In the genomic region with DNA sequence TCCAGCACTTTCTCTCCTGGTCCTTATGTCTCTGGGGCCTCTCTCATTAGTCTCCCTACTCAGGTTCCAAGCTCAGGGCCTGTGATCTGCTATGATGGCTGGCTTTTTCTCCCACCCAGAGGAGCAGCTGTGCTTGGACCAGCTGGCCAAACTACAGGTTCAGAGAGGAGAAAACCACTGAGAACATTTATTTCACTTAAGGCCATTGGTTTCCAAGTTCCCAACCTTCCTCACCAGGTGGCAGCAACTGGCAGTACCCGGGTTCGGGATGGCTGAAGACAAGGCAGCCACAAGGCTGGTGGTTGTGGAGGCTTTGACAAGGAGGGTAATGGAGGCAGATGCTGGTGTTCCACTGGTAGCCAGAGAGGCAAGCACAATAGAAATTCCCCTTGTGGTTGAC, we compare ENCODE assay signal across 12 cellular contexts. TPM values are rescaled to one million over a fixed set of nuclear protein-coding genes. Genes with fewer than 3 reads are reported as not detected.
A peak's percentile ranks its signal among the peaks of the same experiment; 100 is the strongest.
DNase-seq lines count a peak whose midpoint lies in the region; ATAC-seq and TF ChIP-seq lines count a peak whose summit lies in the region.
"Had no signal": no experiment of that assay in that cellular context is flagged by ENCODE, and none has a peak within 500 bp of the region (broad histone marks: within the 10 kb centered on the region; RNA-seq: fewer than 3 reads in every experiment).

No MANE protein-coding gene starts in this region.

- no peaks in the 10 kb centered on the region for H3K4me1 ChIP-seq in HEK293 (ENCODE audit: control insufficient read depth, insufficient read depth, low read length)
- H3K4me1 ChIP-seq: uterus had no signal

- POLR2A ChIA-PET in HEK293 (lab: Yijun Ruan, JAX): no interaction called here
- POLR2A ChIA-PET in CD4-positive, alpha-beta T cell (lab: Charles Lee): no interaction called here

- no peak overlapping the region for H3K4me3 ChIP-seq in HEK293 (ENCODE audit: low read depth, low read length)
- H3K4me3 ChIP-seq: uterus had no signal

- no peaks in the 10 kb centered on the region for H3K9me3 Mint-ChIP-seq in immature natural killer cell
- H3K9me3 Mint-ChIP-seq in CD4-positive, alpha-beta T cell: no peaks in the 10 kb centered on the region
- H3K9me3 Mint-ChIP-seq in stimulated activated memory B cell treated with anti-CD40 and anti-IgM and Interleukin-4, amounts not matched to agents 10 μg/mL and 1 μg/mL and 100 μg/mL, for 72 hours: no peaks in the 10 kb centered on the region
- H3K9me3 Mint-ChIP-seq: activated CD4-positive, alpha-beta T cell treated with anti-CD3 and anti-CD28 coated beads, Interleukin-2, amount 10 ng/mL, durations not matched to agents 7 days and 5 days; naive thymus-derived CD8-positive, alpha-beta T cell had no signal

- H3K4me3 Mint-ChIP-seq in immature natural killer cell: no peak overlapping the region
- H3K4me3 Mint-ChIP-seq in CD4-positive, alpha-beta T cell: no peak overlapping the region
- H3K4me3 Mint-ChIP-seq in stimulated activated memory B cell treated with anti-CD40 and anti-IgM and Interleukin-4, amounts not matched to agents 10 μg/mL and 1 μg/mL and 100 μg/mL, for 72 hours: no peak overlapping the region
- H3K4me3 Mint-ChIP-seq: activated CD4-positive, alpha-beta T cell treated with anti-CD3 and anti-CD28 coated beads, Interleukin-2, amount 10 ng/mL, durations not matched to agents 7 days and 5 days; naive thymus-derived CD8-positive, alpha-beta T cell had no signal

- no peak overlapping the region for H3K27ac Mint-ChIP-seq in immature natural killer cell
- no peak overlapping the region for H3K27ac Mint-ChIP-seq in CD4-positive, alpha-beta T cell
- H3K27ac Mint-ChIP-seq in stimulated activated memory B cell treated with anti-CD40 and anti-IgM and Interleukin-4, amounts not matched to agents 10 μg/mL and 1 μg/mL and 100 μg/mL, for 72 hours: no peak overlapping the region
- H3K27ac Mint-ChIP-seq: activated CD4-positive, alpha-beta T cell treated with anti-CD3 and anti-CD28 coated beads, Interleukin-2, amount 10 ng/mL, durations not matched to agents 7 days and 5 days had no signal

- H3K27ac ChIP-seq in C4-2B: no peak overlapping the region
- H3K27ac ChIP-seq in HEK293 (ENCODE audit: extremely low read depth, low read depth, low read length): no peak overlapping the region
- no peak overlapping the region for H3K27ac ChIP-seq in CD4-positive, alpha-beta T cell (ENCODE audit: low read depth, low read length)
- H3K27ac ChIP-seq: uterus had no signal

- intact Hi-C loops in CD4-positive, alpha-beta T cell (cut with DNase I, micrococcal nuclease): no loop called here

- CTCF ChIA-PET in HEK293 (lab: Yijun Ruan, JAX): interaction anchor here (0.6 to 0.7 kb wide), 2 partner anchors 166 to 433 kb away, joined by 3 to 5 read pairs; no protein-coding TSS in a partner anchor
- CTCF ChIA-PET in CD4-positive, alpha-beta T cell (lab: Charles Lee): no interaction called here

- H3K36me3 ChIP-seq in HEK293 (ENCODE audit: control insufficient read depth in 2 of 2, insufficient read depth in 1 of 2, low read length in 2 of 2): no peaks in the 10 kb centered on the region
- H3K36me3 ChIP-seq: uterus had no signal

- H3K36me3 Mint-ChIP-seq in immature natural killer cell: no peaks in the 10 kb centered on the region
- H3K36me3 Mint-ChIP-seq in CD4-positive, alpha-beta T cell (ENCODE audit: low read depth): no peaks in the 10 kb centered on the region
- H3K36me3 Mint-ChIP-seq in stimulated activated memory B cell treated with anti-CD40 and anti-IgM and Interleukin-4, amounts not matched to agents 10 μg/mL and 1 μg/mL and 100 μg/mL, for 72 hours: no peaks in the 10 kb centered on the region

- H3K27me3 ChIP-seq in CD4-positive, alpha-beta T cell (ENCODE audit: control insufficient read depth, insufficient read depth, low read length): no peaks in the 10 kb centered on the region
- H3K27me3 ChIP-seq: uterus had no signal

- no peaks in the 10 kb centered on the region for H3K4me1 Mint-ChIP-seq in immature natural killer cell
- no peaks in the 10 kb centered on the region for H3K4me1 Mint-ChIP-seq in CD4-positive, alpha-beta T cell (ENCODE audit: low read depth)
- peaks cover 6% of the 10 kb centered on the region for H3K4me1 Mint-ChIP-seq in stimulated activated memory B cell treated with anti-CD40 and anti-IgM and Interleukin-4, amounts not matched to agents 10 μg/mL and 1 μg/mL and 100 μg/mL, for 72 hours
- H3K4me1 Mint-ChIP-seq: activated CD4-positive, alpha-beta T cell treated with anti-CD3 and anti-CD28 coated beads, Interleukin-2, amount 10 ng/mL, durations not matched to agents 7 days and 5 days had no signal

- no peak for ATAC-seq in CD4-positive, alpha-beta T cell (ENCODE audit: poor library complexity)
- no peak for ATAC-seq in stimulated activated memory B cell treated with anti-CD40 and anti-IgM and Interleukin-4, amounts not matched to agents 10 μg/mL and 1 μg/mL and 100 μg/mL, for 72 hours
- ATAC-seq: naive thymus-derived CD8-positive, alpha-beta T cell had no signal

- peak; percentile 21 for DNase-seq in RPMI7951 (ENCODE audit: low read depth)
- peak; percentile 16 for DNase-seq in glomerular visceral epithelial cell (ENCODE audit: extremely low spot score)
- no peak for DNase-seq in immature natural killer cell
- no peak for DNase-seq in CD4-positive, alpha-beta T cell
- DNase-seq in T-helper 9 cell: no peak
- DNase-seq: activated CD4-positive, alpha-beta T cell treated with anti-CD3 and anti-CD28 coated beads, Interleukin-2, amount 10 ng/mL, durations not matched to agents 7 days and 5 days; anterior cingulate cortex; naive thymus-derived CD8-positive, alpha-beta T cell; uterus had no signal

- H3K27me3 Mint-ChIP-seq in immature natural killer cell (ENCODE audit: low read depth in 3 of 3): peaks cover 0 to 1% (median 1%) of the 10 kb centered on the region in 3 donors
- no peaks in the 10 kb centered on the region for H3K27me3 Mint-ChIP-seq in CD4-positive, alpha-beta T cell
- H3K27me3 Mint-ChIP-seq in stimulated activated memory B cell treated with anti-CD40 and anti-IgM and Interleukin-4, amounts not matched to agents 10 μg/mL and 1 μg/mL and 100 μg/mL, for 72 hours: no peaks in the 10 kb centered on the region
- H3K27me3 Mint-ChIP-seq: naive thymus-derived CD8-positive, alpha-beta T cell had no signal

- peak; percentile 29 for TF ChIP-seq CTCF in C4-2B (conservative IDR thresholded peaks at IDR 0.05)
- TF ChIP-seq CTCF in HEK293 (tag by site-specific recombination; IDR thresholded peaks at IDR 0.05): peak; percentile 10; the same call in 1 of the 2 replicates
- no peak for TF ChIP-seq CTCF in CD4-positive, alpha-beta T cell (IDR thresholded peaks at IDR 0.05)

- H3K9me3 ChIP-seq in HEK293 (ENCODE audit: control insufficient read depth, insufficient read depth, low read depth, low read length): no peaks in the 10 kb centered on the region
- H3K9me3 ChIP-seq in CD4-positive, alpha-beta T cell (ENCODE audit: control insufficient read depth, low read length): no peaks in the 10 kb centered on the region
- H3K9me3 ChIP-seq: uterus had no signal

TF ChIP-seq in HEK293, 187 proteins besides CTCF, POLR2A, EP300 and RAD21:
- TF ChIP-seq ZNF707 (tag by site-specific recombination; IDR thresholded peaks at IDR 0.05): no peak
- TF ChIP-seq ZBTB1 (tag by site-specific recombination; IDR thresholded peaks at IDR 0.05): no peak
- TF ChIP-seq ZNF112 (tag by site-specific recombination; IDR thresholded peaks at IDR 0.05): no peak

RNA-seq across cellular contexts. Expression of a gene that starts 29.9 kb away (rescaled TPM):
- 18.9 and 20.3 TPM in 2 replicates for total RNA-seq in RPMI7951 (2014; rRNA removed; shearing (Covaris generic))
- polyA plus RNA-seq in immature natural killer cell: 1 to 10 TPM; 3.3 to 7.2 (median 5.6) TPM
- total RNA-seq in CD4-positive, alpha-beta T cell: 10 to 100 TPM; 27.7 to 31.5 TPM

RNA-seq across cellular contexts. Expression of a gene that starts 30.5 kb away (rescaled TPM):
- total RNA-seq in RPMI7951 (2014; rRNA removed; shearing (Covaris generic)): under 0.01 TPM in 2 replicates
- under 1 TPM in 1 of 3 donors, not detected in 2; 0.39 TPM for polyA plus RNA-seq in immature natural killer cell
- 1 to 10 TPM in 1 of 2 experiments, under 1 TPM in 1; 0.96 to 1.3 TPM for total RNA-seq in CD4-positive, alpha-beta T cell

Comparison
In these comparisons a context has a peak if more than half of its experiments do, and no peak if none do; other contexts are left out.
1. DNase-seq: peak in RPMI7951 (single experiment) and glomerular visceral epithelial cell (single experiment); none in immature natural killer cell (0 of 3), CD4-positive, alpha-beta T cell (0 of 10) and T-helper 9 cell (single experiment).